1 cellular context compared by ENCODE assay signal in the genomic region with DNA sequence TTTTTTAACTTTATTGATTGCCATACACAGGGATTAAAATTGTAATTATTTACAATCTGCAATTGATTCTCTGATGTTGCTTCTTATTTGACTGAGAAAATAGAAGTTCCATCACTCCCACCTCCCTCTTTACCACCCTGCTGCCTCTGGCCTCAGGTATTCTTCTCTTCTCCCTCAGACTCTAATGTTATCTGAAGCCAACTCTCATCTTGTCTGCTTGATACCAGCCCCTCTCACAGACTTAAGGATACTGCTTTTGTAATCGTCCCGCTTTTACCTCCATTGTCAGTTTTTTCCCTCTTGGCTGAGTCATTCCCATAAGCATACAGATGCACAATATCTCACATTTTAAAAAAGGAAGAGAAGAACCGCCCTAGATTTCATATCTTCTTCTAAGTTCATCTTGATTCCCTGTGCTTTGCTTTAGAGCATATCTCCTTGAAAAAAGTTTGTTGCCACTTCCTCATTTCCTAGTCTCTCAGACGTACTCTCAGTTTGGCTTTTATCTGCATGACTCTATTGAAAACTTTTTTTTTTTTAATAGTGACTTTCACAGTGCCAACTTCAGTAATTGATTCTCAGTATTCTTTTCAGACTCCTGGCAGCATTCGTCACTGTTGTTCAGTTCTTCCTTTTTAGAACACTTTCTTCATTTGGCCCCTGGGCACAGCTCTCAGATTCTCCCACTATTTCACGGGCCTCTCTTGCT.
A peak's percentile ranks its signal among the peaks of the same experiment; 100 is the strongest.
TF ChIP-seq lines count a peak whose summit lies in the region.

No MANE protein-coding gene starts in this region.

TF ChIP-seq in K562, 482 proteins besides CTCF, POLR2A, EP300 and RAD21 (continued from another document):
- TF ChIP-seq, protein P1, sequence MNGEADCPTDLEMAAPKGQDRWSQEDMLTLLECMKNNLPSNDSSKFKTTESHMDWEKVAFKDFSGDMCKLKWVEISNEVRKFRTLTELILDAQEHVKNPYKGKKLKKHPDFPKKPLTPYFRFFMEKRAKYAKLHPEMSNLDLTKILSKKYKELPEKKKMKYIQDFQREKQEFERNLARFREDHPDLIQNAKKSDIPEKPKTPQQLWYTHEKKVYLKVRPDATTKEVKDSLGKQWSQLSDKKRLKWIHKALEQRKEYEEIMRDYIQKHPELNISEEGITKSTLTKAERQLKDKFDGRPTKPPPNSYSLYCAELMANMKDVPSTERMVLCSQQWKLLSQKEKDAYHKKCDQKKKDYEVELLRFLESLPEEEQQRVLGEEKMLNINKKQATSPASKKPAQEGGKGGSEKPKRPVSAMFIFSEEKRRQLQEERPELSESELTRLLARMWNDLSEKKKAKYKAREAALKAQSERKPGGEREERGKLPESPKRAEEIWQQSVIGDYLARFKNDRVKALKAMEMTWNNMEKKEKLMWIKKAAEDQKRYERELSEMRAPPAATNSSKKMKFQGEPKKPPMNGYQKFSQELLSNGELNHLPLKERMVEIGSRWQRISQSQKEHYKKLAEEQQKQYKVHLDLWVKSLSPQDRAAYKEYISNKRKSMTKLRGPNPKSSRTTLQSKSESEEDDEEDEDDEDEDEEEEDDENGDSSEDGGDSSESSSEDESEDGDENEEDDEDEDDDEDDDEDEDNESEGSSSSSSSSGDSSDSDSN (IDR thresholded peaks at IDR 0.05; ENCODE audit: borderline replicate concordance in 1 of 2, low read depth in 2 of 2, low read length in 2 of 2): no peak
- TF ChIP-seq SREBF1 (IDR thresholded peaks at IDR 0.05; ENCODE audit: borderline replicate concordance, low read depth, low read length) (no peak), ZNF551 (CRISPR knock-in tag; IDR thresholded peaks at IDR 0.05) (no peak), ZNF778 (CRISPR knock-in tag; IDR thresholded peaks at IDR 0.05) (no peak), RBBP5 (IDR thresholded peaks at IDR 0.05; ENCODE audit: borderline replicate concordance, insufficient read depth, low read length, poor library complexity, severe bottlenecking) (no peak), NFE2 (IDR thresholded peaks at IDR 0.05; ENCODE audit: low read depth) (0 out of 2 replicates have a peak, but pooled peaks have one; percentile 15), ZNF282 (CRISPR knock-in tag; IDR thresholded peaks at IDR 0.05) (no peak), ZNF707 (CRISPR knock-in tag; conservative IDR thresholded peaks at IDR 0.05) (no peak), RBFOX2 (IDR thresholded peaks at IDR 0.05; ENCODE audit: low read depth, low read length) (no peak), SPI1 (IDR thresholded peaks at IDR 0.05; ENCODE audit: borderline replicate concordance, low read depth, low read length) (peak; percentile 74; the same call in 1 of the 2 replicates)
- TF ChIP-seq, protein P2, sequence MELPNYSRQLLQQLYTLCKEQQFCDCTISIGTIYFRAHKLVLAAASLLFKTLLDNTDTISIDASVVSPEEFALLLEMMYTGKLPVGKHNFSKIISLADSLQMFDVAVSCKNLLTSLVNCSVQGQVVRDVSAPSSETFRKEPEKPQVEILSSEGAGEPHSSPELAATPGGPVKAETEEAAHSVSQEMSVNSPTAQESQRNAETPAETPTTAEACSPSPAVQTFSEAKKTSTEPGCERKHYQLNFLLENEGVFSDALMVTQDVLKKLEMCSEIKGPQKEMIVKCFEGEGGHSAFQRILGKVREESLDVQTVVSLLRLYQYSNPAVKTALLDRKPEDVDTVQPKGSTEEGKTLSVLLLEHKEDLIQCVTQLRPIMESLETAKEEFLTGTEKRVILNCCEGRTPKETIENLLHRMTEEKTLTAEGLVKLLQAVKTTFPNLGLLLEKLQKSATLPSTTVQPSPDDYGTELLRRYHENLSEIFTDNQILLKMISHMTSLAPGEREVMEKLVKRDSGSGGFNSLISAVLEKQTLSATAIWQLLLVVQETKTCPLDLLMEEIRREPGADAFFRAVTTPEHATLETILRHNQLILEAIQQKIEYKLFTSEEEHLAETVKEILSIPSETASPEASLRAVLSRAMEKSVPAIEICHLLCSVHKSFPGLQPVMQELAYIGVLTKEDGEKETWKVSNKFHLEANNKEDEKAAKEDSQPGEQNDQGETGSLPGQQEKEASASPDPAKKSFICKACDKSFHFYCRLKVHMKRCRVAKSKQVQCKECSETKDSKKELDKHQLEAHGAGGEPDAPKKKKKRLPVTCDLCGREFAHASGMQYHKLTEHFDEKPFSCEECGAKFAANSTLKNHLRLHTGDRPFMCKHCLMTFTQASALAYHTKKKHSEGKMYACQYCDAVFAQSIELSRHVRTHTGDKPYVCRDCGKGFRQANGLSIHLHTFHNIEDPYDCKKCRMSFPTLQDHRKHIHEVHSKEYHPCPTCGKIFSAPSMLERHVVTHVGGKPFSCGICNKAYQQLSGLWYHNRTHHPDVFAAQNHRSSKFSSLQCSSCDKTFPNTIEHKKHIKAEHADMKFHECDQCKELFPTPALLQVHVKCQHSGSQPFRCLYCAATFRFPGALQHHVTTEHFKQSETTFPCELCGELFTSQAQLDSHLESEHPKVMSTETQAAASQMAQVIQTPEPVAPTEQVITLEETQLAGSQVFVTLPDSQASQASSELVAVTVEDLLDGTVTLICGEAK (IDR thresholded peaks at IDR 0.05): no peak
- TF ChIP-seq, protein P2 (CRISPR knock-in tag; IDR thresholded peaks at IDR 0.05): no peak
